Comparison of ENCODE assay signal across 32 cellular contexts in the genomic region with DNA sequence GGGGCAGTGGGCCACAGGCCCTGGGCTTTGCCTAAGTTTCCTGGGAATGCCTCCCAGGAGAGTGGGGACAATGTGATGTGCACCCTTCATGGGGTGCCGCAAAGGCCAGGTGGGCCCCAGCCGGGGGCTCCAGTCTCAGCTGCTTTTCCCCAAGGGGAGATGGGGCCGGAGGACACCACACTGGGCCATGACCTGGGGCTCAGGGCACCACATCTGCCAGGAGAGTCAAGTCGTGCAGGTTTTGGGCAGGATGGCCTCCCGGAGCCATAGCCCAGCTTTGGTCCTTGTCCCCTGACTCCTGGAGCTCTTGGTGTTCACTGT.
"Had no signal": no experiment of that assay in that cellular context is flagged by ENCODE, and none has a peak within 500 bp of the region (broad histone marks: within the 10 kb centered on the region; RNA-seq: fewer than 3 reads in every experiment).

No MANE protein-coding gene starts in this region.

- H3K27me3 ChIP-seq: ascending aorta, cardiac muscle cell, MG63, Peyer's patch had no signal

- H3K27me3 Mint-ChIP-seq: activated B cell treated with CpG ODN at 0.5 μM for 24 hours; activated CD4-positive, alpha-beta memory T cell treated with anti-CD3 and anti-CD28 coated beads for 36 hours; activated naive CD8-positive, alpha-beta T cell treated with anti-CD3 and anti-CD28 coated beads for 36 hours; activated T-helper 17 cell treated with anti-CD3 and anti-CD28 coated beads, Interleukin-2, amount 50 U/mL, for 72 hours; IgD-negative memory B cell had no signal

- H3K4me3 ChIP-seq: ascending aorta, cardiac muscle cell, MG63, Peyer's patch, SK-N-MC had no signal

- H3K36me3 ChIP-seq: cardiac muscle cell, MG63 had no signal

- H3K4me3 Mint-ChIP-seq: activated B cell treated with CpG ODN at 0.5 μM for 24 hours; activated CD4-positive, alpha-beta memory T cell treated with anti-CD3 and anti-CD28 coated beads for 36 hours; activated naive CD8-positive, alpha-beta T cell treated with anti-CD3 and anti-CD28 coated beads for 36 hours; activated T-cell treated with anti-CD3 and anti-CD28 coated beads, Interleukin-2, amount 50 U/mL, for 72 hours; activated T-helper 17 cell treated with anti-CD3 and anti-CD28 coated beads, Interleukin-2, amount 50 U/mL, for 72 hours; IgD-negative memory B cell had no signal

- H3K9me3 ChIP-seq: ascending aorta, MG63, Peyer's patch had no signal

- DNase-seq: activated B cell treated with CpG ODN at 0.5 μM for 24 hours; activated CD4-positive, alpha-beta memory T cell treated with anti-CD3 and anti-CD28 coated beads for 36 hours; activated CD4-positive, alpha-beta T cell treated with anti-CD3 and anti-CD28 coated beads for 4 hours; activated CD4-positive, alpha-beta T cell treated with anti-CD3 and anti-CD28 coated beads, Interleukin-2, amount 50 U/mL, for 1 hour; activated CD4-positive, CD25-positive, alpha-beta regulatory T cell treated with anti-CD3 and anti-CD28 coated beads, Interleukin-2, amount 50 U/mL, for 72 hours; activated CD8-positive, alpha-beta memory T cell treated with anti-CD3 and anti-CD28 coated beads, Interleukin-2, amount 50 U/mL, for 4 hours; activated naive CD4-positive, alpha-beta T cell; activated naive CD4-positive, alpha-beta T cell treated with anti-CD3 and anti-CD28 coated beads, Interleukin-2, amount 50 U/mL, for 16 hours; activated naive CD8-positive, alpha-beta T cell treated with anti-CD3 and anti-CD28 coated beads for 36 hours; activated T-cell treated with anti-CD3 and anti-CD28 coated beads, Interleukin-2, amount 50 U/mL, for 72 hours; amniotic stem cell; Kasumi-1; KG1; MG63; NCI-H1092; NCI-H1436 treated with DMSO at 0.1 percent for 48 hours; NCI-H1694 treated with DMSO at 0.1 percent for 48 hours; NCI-H2029; NCI-H510A; NCI-H526; NCI-H748 treated with DMSO at 0.1 percent for 48 hours; NK-92 treated with Interleukin-12 subunit alpha and Interleukin-12 subunit beta, amount 100 ng/mL, for 24 hours; PC-3; Peyer's patch; RPMI8226; T1000 had no signal

- ATAC-seq: activated T-cell treated with anti-CD3 and anti-CD28 coated beads, Interleukin-2, amount 50 U/mL, for 72 hours; activated T-helper 17 cell treated with anti-CD3 and anti-CD28 coated beads, Interleukin-2, amount 50 U/mL, for 72 hours; PC-3; Right ventricle myocardium inferior had no signal

- H3K27ac Mint-ChIP-seq: activated B cell treated with CpG ODN at 0.5 μM for 24 hours; activated CD4-positive, alpha-beta memory T cell treated with anti-CD3 and anti-CD28 coated beads for 36 hours; activated naive CD8-positive, alpha-beta T cell treated with anti-CD3 and anti-CD28 coated beads for 36 hours; activated T-helper 17 cell treated with anti-CD3 and anti-CD28 coated beads, Interleukin-2, amount 50 U/mL, for 72 hours; IgD-negative memory B cell had no signal

- H3K27ac ChIP-seq: cardiac muscle cell, Peyer's patch, SK-N-MC had no signal

- H3K36me3 Mint-ChIP-seq: activated CD4-positive, alpha-beta memory T cell treated with anti-CD3 and anti-CD28 coated beads for 36 hours; activated naive CD8-positive, alpha-beta T cell treated with anti-CD3 and anti-CD28 coated beads for 36 hours; IgD-negative memory B cell had no signal

- H3K4me1 Mint-ChIP-seq: activated T-helper 17 cell treated with anti-CD3 and anti-CD28 coated beads, Interleukin-2, amount 50 U/mL, for 72 hours had no signal

- H3K9me3 Mint-ChIP-seq: activated B cell treated with CpG ODN at 0.5 μM for 24 hours; activated CD4-positive, alpha-beta memory T cell treated with anti-CD3 and anti-CD28 coated beads for 36 hours; activated naive CD8-positive, alpha-beta T cell treated with anti-CD3 and anti-CD28 coated beads for 36 hours; activated T-cell treated with anti-CD3 and anti-CD28 coated beads, Interleukin-2, amount 50 U/mL, for 72 hours; activated T-helper 17 cell treated with anti-CD3 and anti-CD28 coated beads, Interleukin-2, amount 50 U/mL, for 72 hours; IgD-negative memory B cell had no signal
